13 cellular contexts compared by ENCODE assay signal in the genomic region with DNA sequence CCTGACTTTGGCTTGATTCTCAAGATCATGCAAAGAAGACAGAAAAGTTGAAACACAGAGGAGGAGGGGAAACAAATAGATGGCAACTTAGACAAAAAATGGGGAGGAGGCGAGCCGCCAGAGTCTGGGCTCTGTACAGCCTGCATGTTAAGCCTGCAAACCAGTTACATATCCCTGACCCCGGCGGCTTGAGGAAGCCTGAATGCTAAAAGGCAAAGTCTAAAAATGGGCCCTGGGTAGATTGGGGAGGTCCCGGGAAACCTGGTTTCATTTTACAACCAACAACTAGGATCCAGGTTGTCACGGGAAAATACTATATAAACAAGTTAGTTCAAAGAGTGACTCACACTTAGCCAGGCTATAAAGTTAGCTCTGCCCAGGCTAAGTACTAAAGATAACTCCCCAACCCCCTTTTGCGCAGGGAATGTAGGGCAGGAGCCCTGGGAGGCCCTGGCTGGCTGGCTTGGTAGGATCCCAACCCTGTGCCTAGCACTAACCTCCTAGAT. TPM values are rescaled to one million over a fixed set of nuclear protein-coding genes. Genes with fewer than 3 reads are reported as not detected.
DNase-seq lines count a peak whose midpoint lies in the region; ATAC-seq, FAIRE-seq and TF ChIP-seq lines count a peak whose summit lies in the region.
"Had no signal": no experiment of that assay in that cellular context is flagged by ENCODE, and none has a peak within 500 bp of the region (broad histone marks: within the 10 kb centered on the region; RNA-seq: fewer than 3 reads in every experiment).

No MANE protein-coding gene starts in this region.

- WGBS in hepatocyte (ENCODE audit: low lambda C conversion rate, missing lambda C conversion rate), result 35% methylated on average over 7 of the region's 7 CpGs
- WGBS in small intestine, 3 donors, result 24 to 63% (median 37%) methylated on average over 7 of the region's 7 CpGs

- H3K4me1 ChIP-seq in hepatocyte (ENCODE audit: insufficient read depth) (peaks cover 17% of the 10 kb centered on the region), small intestine (ENCODE audit: control insufficient read depth in 2 of 2, insufficient read depth in 1 of 2, low read depth in 1 of 2, low read length in 1 of 2) (peaks cover 0 to 4% of the 10 kb centered on the region in 2 donors)

- H3K4me3 ChIP-seq in hepatocyte, result no peak overlapping the region
- no peak overlapping the region for H3K4me3 ChIP-seq in small intestine (ENCODE audit: low read depth in 1 of 2, low read length in 2 of 2)

- H3K9me3 ChIP-seq in hepatocyte (ENCODE audit: low read depth) (no peaks in the 10 kb centered on the region), small intestine (ENCODE audit: control insufficient read depth, low read depth) (no peaks in the 10 kb centered on the region)

- ATAC-seq in HG03196 (IDR thresholded peaks at IDR 0.05; ENCODE audit: unreplicated experiment), result no peak
- no peak for ATAC-seq in GM19324 (IDR thresholded peaks at IDR 0.05; ENCODE audit: low FRiP score, unreplicated experiment)
- ATAC-seq: activated CD8-positive, alpha-beta T cell treated with anti-CD3 and anti-CD28 coated beads for 36 hours had no signal

- TF ChIP-seq CTCF in VCaP (conservative IDR thresholded peaks at IDR 0.05) (no peak), hepatocyte (IDR thresholded peaks at IDR 0.05; ENCODE audit: poor library complexity) (no peak)

- H2AFZ ChIP-seq in hepatocyte, result no peak overlapping the region

- no peaks in the 10 kb centered on the region for H3K9me2 ChIP-seq in hepatocyte (replicated peaks; ENCODE audit: insufficient read depth)

- no peak for FAIRE-seq in small intestine (lab: Jason Lieb, UNC)
- FAIRE-seq: GM18507 had no signal

- no peaks in the 10 kb centered on the region for H3K27me3 ChIP-seq in hepatocyte
- H3K27me3 ChIP-seq in small intestine (ENCODE audit: control insufficient read depth in 2 of 2, insufficient read depth in 2 of 2, low read length in 2 of 2), result no peaks in the 10 kb centered on the region

- peak overlapping the region; percentile 64 for H3K27ac ChIP-seq in VCaP
- H3K27ac ChIP-seq in hepatocyte, result peak overlapping the region; percentile 83
- H3K27ac ChIP-seq in small intestine (ENCODE audit: low read depth in 1 of 2, low read length in 1 of 2), result peak overlapping the region; percentile 48 to 72

- H3K36me3 ChIP-seq in hepatocyte (replicated peaks; ENCODE audit: insufficient read depth, low read depth) (no peaks in the 10 kb centered on the region), small intestine (ENCODE audit: control insufficient read depth in 2 of 2, insufficient read depth in 2 of 2, low read length in 2 of 2) (no peaks in the 10 kb centered on the region)

- DNase-seq in H4 (ENCODE audit: low spot score) (peak; percentile 86), hepatocyte (ENCODE audit: low spot score) (peak; percentile 84), small intestine (peak; percentile 95), NCI-H526 (lab: John Stamatoyannopoulos, UW) (no peak), NCI-H1048 (lab: John Stamatoyannopoulos, UW) (no peak)
- DNase-seq: activated CD8-positive, alpha-beta T cell treated with anti-CD3 and anti-CD28 coated beads for 36 hours; activated naive CD8-positive, alpha-beta T cell treated with anti-CD3 and anti-CD28 coated beads, Interleukin-2, amount 10 ng/mL, durations not matched to agents 7 days and 5 days; Calu3; left cardiac atrium had no signal

- H4K20me1 ChIP-seq in hepatocyte (ENCODE audit: insufficient read depth, poor library complexity, severe bottlenecking), result no peaks in the 10 kb centered on the region

- H3K79me2 ChIP-seq in hepatocyte, result no peaks in the 10 kb centered on the region

- peak overlapping the region; percentile 35 for H3K4me2 ChIP-seq in hepatocyte

RNA-seq across cellular contexts. Expression of a gene that starts 18.8 kb away (rescaled TPM):
- total RNA-seq in H4 (2014; rRNA removed; shearing (Covaris generic)), result not detected in 2 replicates
- 21.0 and 30.1 TPM in 2 replicates for total RNA-seq in hepatocyte
- 52.3 and 67.5 TPM in 2 replicates for polyA plus RNA-seq in hepatocyte
- 10 to 100 TPM in 2 of 3 donors, 1 to 10 TPM in 1; 7.8 to 32.4 (median 27.1) TPM for polyA plus RNA-seq in small intestine
- total RNA-seq: Calu3 had no signal

Comparison
In these comparisons a context has a peak if more than half of its experiments do, and no peak if none do; other contexts are left out.
1. DNase-seq: peak in H4 (single experiment), hepatocyte (single experiment) and small intestine (single experiment); none in NCI-H526 (0 of 2) and NCI-H1048 (single experiment).
2. RNA of a gene that starts 18.8 kb away (total RNA-seq): 21.0 to 30.1 TPM in hepatocyte; not detected in H4; every median in the first group is over 10 times any median in the second.
3. Peak in every context shown above with its lines, with median percentiles within 50 percentile points of each other: H3K27ac ChIP-seq.